ENCODE assay signal across 8 cellular contexts in genomic region chr9:92790542-92791527, GRCh38. TPM values are rescaled to one million over a fixed set of nuclear protein-coding genes. Genes with fewer than 3 reads are reported as not detected.
DNase-seq lines count a peak whose midpoint lies in the region; ATAC-seq and TF ChIP-seq lines count a peak whose summit lies in the region.

No MANE protein-coding gene starts in this region.

- H3K36me3 ChIP-seq in right lobe of liver = no peaks in the 10 kb centered on the region

- no peak overlapping the region for H3K4me3 ChIP-seq in coronary artery
- no peak overlapping the region for H3K4me3 ChIP-seq in right lobe of liver

- ATAC-seq in HG02798 (IDR thresholded peaks at IDR 0.05; ENCODE audit: poor library complexity, unreplicated experiment) (peak; percentile 79), right lobe of liver (peak; percentile 97 to 98 (median 97)), HG02981 (IDR thresholded peaks at IDR 0.05; ENCODE audit: unreplicated experiment) (no peak)

- peak; percentile 74 for DNase-seq in EL
- peak; percentile 68 for DNase-seq in NCI-H510A treated with DMSO at 0.1 percent for 48 hours (lab: John Stamatoyannopoulos, UW)
- DNase-seq in activated CD4-positive, alpha-beta T cell treated with anti-CD3 and anti-CD28 coated beads, Interleukin-2, amount 10 ng/mL, durations not matched to agents 7 days and 5 days = peak; percentile 79
- no peak for DNase-seq in coronary artery (ENCODE audit: low spot score)
- peak; percentile 70 to 75 (median 70) for DNase-seq in right lobe of liver
- peak in 2 of 3 donors; percentile 25 to 68 for DNase-seq in stimulated activated CD4-positive, alpha-beta T cell treated with anti-CD3 and anti-CD28 coated beads, TNF-alpha, amount 100 ng/mL, for 48 hours (ENCODE audit: low read depth in 3 of 3)

- H3K27me3 Mint-ChIP-seq in activated CD4-positive, alpha-beta T cell treated with anti-CD3 and anti-CD28 coated beads, Interleukin-2, amount 10 ng/mL, durations not matched to agents 7 days and 5 days = peaks cover 13% of the 10 kb centered on the region

- intact Hi-C loops in right lobe of liver (cut with DNase I) = loop anchor here (2.0 to 5.0 kb wide), 2 partner anchors 74 kb away; no protein-coding TSS in a partner anchor

- no peak overlapping the region for H3K27ac Mint-ChIP-seq in activated CD4-positive, alpha-beta T cell treated with anti-CD3 and anti-CD28 coated beads, Interleukin-2, amount 10 ng/mL, durations not matched to agents 7 days and 5 days

- no peak overlapping the region for H3K4me3 Mint-ChIP-seq in activated CD4-positive, alpha-beta T cell treated with anti-CD3 and anti-CD28 coated beads, Interleukin-2, amount 10 ng/mL, durations not matched to agents 7 days and 5 days

- no peaks in the 10 kb centered on the region for H3K27me3 ChIP-seq in right lobe of liver

- H3K4me1 ChIP-seq in right lobe of liver = peaks cover 0 to 8% (median 3%) of the 10 kb centered on the region in 4 donors

- H3K9me3 ChIP-seq in right lobe of liver = no peaks in the 10 kb centered on the region

- peaks cover 6% of the 10 kb centered on the region for H3K9me3 Mint-ChIP-seq in activated CD4-positive, alpha-beta T cell treated with anti-CD3 and anti-CD28 coated beads, Interleukin-2, amount 10 ng/mL, durations not matched to agents 7 days and 5 days

- peak; percentile 61 for TF ChIP-seq CTCF in coronary artery (IDR thresholded peaks at IDR 0.05)
- TF ChIP-seq CTCF in right lobe of liver (IDR thresholded peaks at IDR 0.05) = peak; percentile 77 to 92 (median 82)

- no peak for TF ChIP-seq POLR2A in right lobe of liver (IDR thresholded peaks at IDR 0.05)

- H3K4me1 Mint-ChIP-seq in activated CD4-positive, alpha-beta T cell treated with anti-CD3 and anti-CD28 coated beads, Interleukin-2, amount 10 ng/mL, durations not matched to agents 7 days and 5 days = peaks cover 9% of the 10 kb centered on the region

- CTCF ChIA-PET in activated CD4-positive, alpha-beta T cell treated with anti-CD3 and anti-CD28 coated beads, Interleukin-2, amount 10 ng/mL, durations not matched to agents 7 days and 5 days (lab: Charles Lee) = interaction anchor here (0.6 to 2.3 kb wide), 15 partner anchors 9 to 653 kb away, joined by 3 to 8 read pairs (median 3); partner anchors contain the start of genes CENPP and NOL8

- H3K27ac ChIP-seq in coronary artery = no peak overlapping the region
- H3K27ac ChIP-seq in right lobe of liver = no peak overlapping the region

- no peaks in the 10 kb centered on the region for H3K36me3 Mint-ChIP-seq in activated CD4-positive, alpha-beta T cell treated with anti-CD3 and anti-CD28 coated beads, Interleukin-2, amount 10 ng/mL, durations not matched to agents 7 days and 5 days (ENCODE audit: low read depth)

- WGBS in right lobe of liver (ENCODE audit: insufficient coverage, low coverage, low lambda C conversion rate, missing lambda C conversion rate) = 14% methylated on average over 11 of the region's 13 CpGs

- POLR2A ChIA-PET in activated CD4-positive, alpha-beta T cell treated with anti-CD3 and anti-CD28 coated beads, Interleukin-2, amount 10 ng/mL, durations not matched to agents 7 days and 5 days (lab: Charles Lee) = no interaction called here

RNA-seq across cellular contexts. Expression of gene BICD2, which starts 26.2 kb away (rescaled TPM):
- total RNA-seq in activated CD4-positive, alpha-beta T cell treated with anti-CD3 and anti-CD28 coated beads, Interleukin-2, amount 10 ng/mL, durations not matched to agents 7 days and 5 days = 10 to 100 TPM; 29.5 to 31.1 TPM
- 10 to 100 TPM in 3 of 6 experiments, 1 to 10 TPM in 3; 6.3 to 14.9 (median 9.8) TPM for total RNA-seq in right lobe of liver
